In genomic region chr14:45664668-45665356, GRCh38 we compare ENCODE assay signal across 13 cellular contexts.
DNase-seq lines count a peak whose midpoint lies in the region; ATAC-seq and TF ChIP-seq lines count a peak whose summit lies in the region.
"Had no signal": no experiment of that assay in that cellular context is flagged by ENCODE, and none has a peak within 500 bp of the region (broad histone marks: within the 10 kb centered on the region; RNA-seq: fewer than 3 reads in every experiment).

No MANE protein-coding gene starts in this region.

- H3K9ac ChIP-seq in HCT116 (ENCODE audit: low read length), result no peak overlapping the region

- H3F3A ChIP-seq in PC-9 (ENCODE audit: insufficient read depth, low read depth), result no peaks in the 10 kb centered on the region

- no peak overlapping the region for H3K4me3 ChIP-seq in HCT116 (replicated peaks in 1 of 2; ENCODE audit: low read depth in 1 of 2, low read length in 2 of 2)
- H3K4me3 ChIP-seq in PC-9, result no peak overlapping the region
- H3K4me3 ChIP-seq in foreskin fibroblast (ENCODE audit: low read depth in 1 of 2, low read length in 2 of 2), result no peak overlapping the region

- H3K79me2 ChIP-seq in HCT116 (ENCODE audit: insufficient read depth, low read length) (no peaks in the 10 kb centered on the region), PC-9 (ENCODE audit: low read depth) (no peaks in the 10 kb centered on the region)

- DNase-seq in EH (ENCODE audit: low read depth) (peak; percentile 2), HCT116 (ENCODE audit: low read depth, low spot score) (no peak), PC-9 (peak in 1 of 2 experiments; percentile 3), iPS DF 4.7 (ENCODE audit: extremely low read depth, low spot score) (peak; percentile 16), DMS153 treated with DMSO at 0.1 percent for 48 hours (lab: John Stamatoyannopoulos, UW; ENCODE audit: unreplicated experiment) (no peak), foreskin fibroblast (no peak)
- DNase-seq: activated naive CD4-positive, alpha-beta T cell treated with anti-CD3 and anti-CD28 coated beads, Interleukin-2, amount 50 U/mL, for 16 hours; cortex of kidney; DMS79 treated with DMSO at 0.1 percent for 48 hours; left cardiac atrium; naive thymus-derived CD4-positive, alpha-beta T cell; NCI-H1436 treated with DMSO at 0.1 percent for 48 hours had no signal

- TF ChIP-seq CTCF in HCT116 (IDR thresholded peaks at IDR 0.05 in 2 of 3, conservative IDR thresholded peaks at IDR 0.05 in 1 of 3; ENCODE audit: borderline replicate concordance in 1 of 3, insufficient read depth in 1 of 3, low read depth in 2 of 3, low read length in 2 of 3) (peak in 2 of 3 experiments; percentile 39 to 52; a peak in 3 of 6 replicates), PC-9 (conservative IDR thresholded peaks at IDR 0.05) (peak; percentile 53), foreskin fibroblast (IDR thresholded peaks at IDR 0.05; ENCODE audit: low read depth, low read length) (no peak)

- H3K9me3 ChIP-seq in HCT116 (ENCODE audit: control insufficient read depth in 1 of 2, insufficient read depth in 1 of 2, low read depth in 1 of 2, low read length in 2 of 2) (no peaks in the 10 kb centered on the region), PC-9 (ENCODE audit: insufficient read depth, low read depth) (no peaks in the 10 kb centered on the region)

- ATAC-seq in HCT116 (peak; percentile 72), GM21825 (IDR thresholded peaks at IDR 0.05; ENCODE audit: unreplicated experiment) (no peak)
- ATAC-seq: left cardiac atrium; naive thymus-derived CD4-positive, alpha-beta T cell had no signal

- RAD21 ChIA-PET in HCT116 (lab: Charles Lee; ENCODE audit: low non-redundant PET in 1 of 2, low total read pairs in 2 of 2, uncharacterized antibody in 2 of 2, unreplicated experiment in 2 of 2), result no interaction called here

- TF ChIP-seq RAD21 in HCT116 (IDR thresholded peaks at IDR 0.05; ENCODE audit: low read depth), result no peak

- intact Hi-C loops in HCT116 (cut with micrococcal nuclease), result no loop called here
- intact Hi-C loops in PC-9 (cut with micrococcal nuclease; ENCODE audit: unreplicated experiment), result no loop called here

- H4K20me1 ChIP-seq in HCT116 (ENCODE audit: insufficient read depth) (no peaks in the 10 kb centered on the region), PC-9 (ENCODE audit: insufficient read depth) (no peaks in the 10 kb centered on the region)

- no peaks in the 10 kb centered on the region for H3K36me3 ChIP-seq in HCT116 (ENCODE audit: control insufficient read depth in 1 of 2, insufficient read depth in 2 of 2, low read length in 2 of 2)
- no peaks in the 10 kb centered on the region for H3K36me3 ChIP-seq in PC-9 (ENCODE audit: low read depth)

- POLR2A ChIA-PET in HCT116 (lab: Charles Lee), result no interaction called here
- POLR2A ChIA-PET in PC-9 (lab: Charles Lee; ENCODE audit: unreplicated experiment), result no interaction called here

- BruUV-seq in HCT116 (replicated peaks; lab: Mats Ljungman, UMichigan), result no TSS peak
- no TSS peak for BruUV-seq in PC-9 (replicated peaks; lab: Mats Ljungman, UMichigan)

- TF ChIP-seq POLR2A in HCT116 (IDR thresholded peaks at IDR 0.05; ENCODE audit: borderline replicate concordance, extremely low read depth, insufficient read depth, insufficient read length), result no peak

- CTCF ChIA-PET in HCT116 (lab: Charles Lee) (interaction anchor here (1.3 kb wide), 1 partner anchor 14 kb away, joined by 5 read pairs; no protein-coding TSS in a partner anchor), PC-9 (lab: Charles Lee) (no interaction called here)

- no peak overlapping the region for H3K27ac ChIP-seq in HCT116 (ENCODE audit: low read depth, low read length)
- no peak overlapping the region for H3K27ac ChIP-seq in PC-9

- H2AFZ ChIP-seq in HCT116 (ENCODE audit: low read depth, low read length, poor library complexity, severe bottlenecking), result no peak overlapping the region
- no peak overlapping the region for H2AFZ ChIP-seq in PC-9

- H3K4me2 ChIP-seq in HCT116 (ENCODE audit: low read length), result no peak overlapping the region
- H3K4me2 ChIP-seq in PC-9, result no peak overlapping the region

- H3K27me3 ChIP-seq in HCT116 (ENCODE audit: insufficient read depth, low read length), result no peaks in the 10 kb centered on the region
- no peaks in the 10 kb centered on the region for H3K27me3 ChIP-seq in PC-9 (ENCODE audit: insufficient read depth, low read depth)

- H3K9me2 ChIP-seq in HCT116 (ENCODE audit: insufficient read depth) (no peaks in the 10 kb centered on the region), PC-9 (ENCODE audit: insufficient read depth) (no peaks in the 10 kb centered on the region)

- H3K4me1 ChIP-seq in HCT116 (ENCODE audit: control insufficient read depth in 1 of 2, insufficient read depth in 2 of 2, low read length in 2 of 2) (no peaks in the 10 kb centered on the region), PC-9 (replicated peaks; ENCODE audit: insufficient read depth) (no peaks in the 10 kb centered on the region)

TF ChIP-seq in HCT116, 20 proteins besides CTCF, POLR2A, EP300 and RAD21:
- no peak for TF ChIP-seq ZFX (IDR thresholded peaks at IDR 0.05)
- TF ChIP-seq ATF3 (IDR thresholded peaks at IDR 0.05), result no peak

Comparison
In these comparisons a context has a peak if more than half of its experiments do, and no peak if none do; other contexts are left out.
1. DNase-seq: peak in EH (single experiment) and iPS DF 4.7 (single experiment); none in HCT116 (single experiment), DMS153 treated with DMSO at 0.1 percent for 48 hours (single experiment) and foreskin fibroblast (0 of 2).